In the genomic region with DNA sequence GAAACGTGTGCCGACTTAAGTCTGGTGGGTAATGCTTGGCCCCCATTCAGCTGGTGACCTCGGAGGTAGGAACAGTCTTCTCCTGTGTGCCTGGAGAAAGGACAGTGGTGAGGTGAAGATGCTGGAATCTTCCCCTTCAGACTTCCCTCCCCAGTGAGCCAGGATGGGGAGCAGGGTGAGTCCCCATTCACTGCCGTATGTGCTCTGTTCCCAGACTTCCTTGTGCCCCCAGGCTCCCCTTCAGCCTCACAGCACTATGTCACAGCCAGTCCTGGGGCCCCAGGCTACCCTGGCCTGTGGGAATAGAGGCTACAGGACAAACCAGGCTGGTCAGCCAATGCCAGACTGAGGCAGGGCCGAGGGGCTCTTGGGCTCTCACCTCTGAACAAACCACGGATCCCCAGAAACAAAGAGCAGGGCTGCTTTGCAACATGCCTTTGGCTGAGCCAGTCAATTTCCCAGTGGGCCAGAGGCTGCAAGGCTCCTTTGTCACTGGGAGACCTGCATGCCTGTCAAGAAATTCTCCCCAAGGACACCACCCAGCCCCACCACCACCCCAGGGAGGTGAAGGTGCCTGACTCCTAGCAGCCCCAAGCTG, we compare ENCODE assay signal across 1 cellular context.
TF ChIP-seq lines count a peak whose summit lies in the region.

No MANE protein-coding gene starts in this region.

TF ChIP-seq in SK-N-SH, 30 proteins besides CTCF, POLR2A, EP300 and RAD21 (continued from another document):
- TF ChIP-seq, protein P1, sequence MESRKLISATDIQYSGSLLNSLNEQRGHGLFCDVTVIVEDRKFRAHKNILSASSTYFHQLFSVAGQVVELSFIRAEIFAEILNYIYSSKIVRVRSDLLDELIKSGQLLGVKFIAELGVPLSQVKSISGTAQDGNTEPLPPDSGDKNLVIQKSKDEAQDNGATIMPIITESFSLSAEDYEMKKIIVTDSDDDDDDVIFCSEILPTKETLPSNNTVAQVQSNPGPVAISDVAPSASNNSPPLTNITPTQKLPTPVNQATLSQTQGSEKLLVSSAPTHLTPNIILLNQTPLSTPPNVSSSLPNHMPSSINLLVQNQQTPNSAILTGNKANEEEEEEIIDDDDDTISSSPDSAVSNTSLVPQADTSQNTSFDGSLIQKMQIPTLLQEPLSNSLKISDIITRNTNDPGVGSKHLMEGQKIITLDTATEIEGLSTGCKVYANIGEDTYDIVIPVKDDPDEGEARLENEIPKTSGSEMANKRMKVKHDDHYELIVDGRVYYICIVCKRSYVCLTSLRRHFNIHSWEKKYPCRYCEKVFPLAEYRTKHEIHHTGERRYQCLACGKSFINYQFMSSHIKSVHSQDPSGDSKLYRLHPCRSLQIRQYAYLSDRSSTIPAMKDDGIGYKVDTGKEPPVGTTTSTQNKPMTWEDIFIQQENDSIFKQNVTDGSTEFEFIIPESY (IDR thresholded peaks at IDR 0.05; ENCODE audit: borderline replicate concordance, low read depth) = no peak
- TF ChIP-seq REST (IDR thresholded peaks at IDR 0.05; ENCODE audit: low read depth, low read length) (no peak), RFX5 (IDR thresholded peaks at IDR 0.05; ENCODE audit: low read length) (no peak), EZH2phosphoT487 (IDR thresholded peaks at IDR 0.05; ENCODE audit: borderline replicate concordance, low read depth) (no peak)
